Comparison of ENCODE assay signal across 8 cellular contexts in genomic region chr1:244300029-244300375, GRCh38.
DNase-seq lines count a peak whose midpoint lies in the region; TF ChIP-seq lines count a peak whose summit lies in the region.
"Not testable (repeated sequence)": the region's sequence is repeated elsewhere in the genome, so short reads cannot be mapped to it uniquely, and the experiment has no call there.

No MANE protein-coding gene starts in this region.

- H3K27ac ChIP-seq in VCaP (peak overlapping the region; percentile 61), dorsolateral prefrontal cortex (peak overlapping the region in 36 of 59 donors; percentile 7 to 89 (median 75)), skeletal muscle tissue (ENCODE audit: low read depth, low read length) (peak overlapping the region; percentile 14), transverse colon (peak overlapping the region in 3 of 4 donors; percentile 76 to 86 (median 85))

- intact Hi-C loops in CD14-positive monocyte (cut with micrococcal nuclease); transverse colon (cut with DNase I; ENCODE audit: low total_unique reads): not testable (repeated sequence)
- intact Hi-C loops in dorsolateral prefrontal cortex (cut with DNase I): loop anchor here in 1 of 2 donors (5.0 kb wide), 2 partner anchors 37 to 152 kb away; partner anchors contain the start of gene ADSS2

- peak overlapping the region; percentile 64 for H3K9ac ChIP-seq in mucosa of stomach (ENCODE audit: low read length)
- H3K9ac ChIP-seq in skeletal muscle tissue (ENCODE audit: low read depth in 1 of 3, low read length in 3 of 3): not testable (repeated sequence)

- peaks cover 61% of the 10 kb centered on the region for H3K4me1 Mint-ChIP-seq in CD14-positive monocyte
- H3K4me1 Mint-ChIP-seq in activated naive CD4-positive, alpha-beta T cell treated with anti-CD3 and anti-CD28 coated beads, Interleukin-2, amount 10 ng/mL, durations not matched to agents 7 days and 5 days: peaks cover 18% of the 10 kb centered on the region

- not testable (repeated sequence) for DNase-seq in CD14-positive monocyte (ENCODE audit: low spot score); MG63; activated naive CD4-positive, alpha-beta T cell treated with anti-CD3 and anti-CD28 coated beads, Interleukin-2, amount 10 ng/mL, durations not matched to agents 7 days and 5 days; dorsolateral prefrontal cortex; transverse colon

- peak overlapping the region; percentile 96 to 100 (median 99) for H3K27ac Mint-ChIP-seq in CD14-positive monocyte
- peak overlapping the region; percentile 91 for H3K27ac Mint-ChIP-seq in activated naive CD4-positive, alpha-beta T cell treated with anti-CD3 and anti-CD28 coated beads, Interleukin-2, amount 10 ng/mL, durations not matched to agents 7 days and 5 days

- not testable (repeated sequence) for H3K9me3 ChIP-seq in MG63; mucosa of stomach (ENCODE audit: control insufficient read depth, low read length); skeletal muscle tissue (ENCODE audit: control insufficient read depth in 3 of 3, low read length in 3 of 3); transverse colon

- not testable (repeated sequence) for H3K27me3 ChIP-seq in MG63; dorsolateral prefrontal cortex; mucosa of stomach (ENCODE audit: control insufficient read depth, insufficient read depth, low read length); skeletal muscle tissue (ENCODE audit: control insufficient read depth in 3 of 3, insufficient read depth in 3 of 3, low read length in 3 of 3); transverse colon

- in situ Hi-C loops in transverse colon (cut with MboI; ENCODE audit: low pct_ligation_motif_present in 1 of 4, low pct_unique_long_range_greater_than_20kb in 1 of 4, low sequenced_read_pairs in 3 of 4): not testable (repeated sequence)

- CTCF ChIA-PET in activated naive CD4-positive, alpha-beta T cell treated with anti-CD3 and anti-CD28 coated beads, Interleukin-2, amount 10 ng/mL, durations not matched to agents 7 days and 5 days (lab: Charles Lee): interaction anchor here (0.6 to 3.3 kb wide), 11 partner anchors 12 to 151 kb away, joined by 3 to 22 read pairs (median 4); no protein-coding TSS in a partner anchor

- not testable (repeated sequence) for H3K27me3 Mint-ChIP-seq in CD14-positive monocyte (ENCODE audit: low read depth in 3 of 3)
- H3K27me3 Mint-ChIP-seq in activated naive CD4-positive, alpha-beta T cell treated with anti-CD3 and anti-CD28 coated beads, Interleukin-2, amount 10 ng/mL, durations not matched to agents 7 days and 5 days: peaks cover 16% of the 10 kb centered on the region

- not testable (repeated sequence) for TF ChIP-seq EP300 in transverse colon (IDR thresholded peaks at IDR 0.05; ENCODE audit: low read depth)

- H3K4me3 Mint-ChIP-seq in CD14-positive monocyte: peak overlapping the region; percentile 90 to 98
- not testable (repeated sequence) for H3K4me3 Mint-ChIP-seq in activated naive CD4-positive, alpha-beta T cell treated with anti-CD3 and anti-CD28 coated beads, Interleukin-2, amount 10 ng/mL, durations not matched to agents 7 days and 5 days

- TF ChIP-seq POLR2A in transverse colon (IDR thresholded peaks at IDR 0.05): not testable (repeated sequence)

- peaks cover 16% of the 10 kb centered on the region for H3K4me1 ChIP-seq in mucosa of stomach (ENCODE audit: control insufficient read depth, insufficient read depth, low read length)
- H3K4me1 ChIP-seq in skeletal muscle tissue (ENCODE audit: control insufficient read depth in 3 of 3, insufficient read depth in 3 of 3, low read length in 3 of 3): not testable (repeated sequence)
- peaks cover 0 to 26% (median 4%) of the 10 kb centered on the region in 4 donors for H3K4me1 ChIP-seq in transverse colon

- WGBS in transverse colon (ENCODE audit: low coverage in 1 of 2), 2 donors: 85 to 92% methylated on average over 9 to 12 of the region's 12 CpGs

- H3K9me3 Mint-ChIP-seq in CD14-positive monocyte; activated naive CD4-positive, alpha-beta T cell treated with anti-CD3 and anti-CD28 coated beads, Interleukin-2, amount 10 ng/mL, durations not matched to agents 7 days and 5 days: not testable (repeated sequence)

- H3K36me3 Mint-ChIP-seq in CD14-positive monocyte; activated naive CD4-positive, alpha-beta T cell treated with anti-CD3 and anti-CD28 coated beads, Interleukin-2, amount 10 ng/mL, durations not matched to agents 7 days and 5 days: not testable (repeated sequence)

- H3K4me3 ChIP-seq in MG63 (peak overlapping the region; percentile 45; the same call in 1 of the 2 replicates), dorsolateral prefrontal cortex (peak overlapping the region in 41 of 59 donors; percentile 17 to 66 (median 52)), transverse colon (peak overlapping the region in 2 of 4 donors; percentile 30 to 54)
- not testable (repeated sequence) for H3K4me3 ChIP-seq in mucosa of stomach (ENCODE audit: low read length); skeletal muscle tissue (ENCODE audit: low read length in 3 of 3)

- H3K36me3 ChIP-seq in MG63; mucosa of stomach (ENCODE audit: control insufficient read depth, insufficient read depth, low read length); skeletal muscle tissue (ENCODE audit: control insufficient read depth in 3 of 3, insufficient read depth in 3 of 3, low read length in 3 of 3); transverse colon: not testable (repeated sequence)

- not testable (repeated sequence) for TF ChIP-seq CTCF in CD14-positive monocyte (IDR thresholded peaks at IDR 0.05); VCaP (conservative IDR thresholded peaks at IDR 0.05); dorsolateral prefrontal cortex (IDR thresholded peaks at IDR 0.05 in 54 of 56, conservative IDR thresholded peaks at IDR 0.05 in 2 of 56; ENCODE audit: low read depth in 1 of 56, partially characterized antibody in 56 of 56); transverse colon (IDR thresholded peaks at IDR 0.05)

Comparison
In these comparisons a context has a peak if more than half of its experiments do, and no peak if none do; other contexts are left out.
1. H3K27ac ChIP-seq: peak in every context shown above with its lines; median percentile 85 in transverse colon; 75 in dorsolateral prefrontal cortex; 61 in VCaP; 14 in skeletal muscle tissue.